In genomic region chr16:49836218-49836617, GRCh38 we compare ENCODE assay signal across 15 cellular contexts. TPM values are rescaled to one million over a fixed set of nuclear protein-coding genes. Genes with fewer than 3 reads are reported as not detected.
DNase-seq lines count a peak whose midpoint lies in the region; ATAC-seq lines count a peak whose summit lies in the region.
"Had no signal": no experiment of that assay in that cellular context is flagged by ENCODE, and none has a peak within 500 bp of the region (broad histone marks: within the 10 kb centered on the region; RNA-seq: fewer than 3 reads in every experiment).

No MANE protein-coding gene starts in this region.

- H4K20me1 ChIP-seq in BLaER1: no peaks in the 10 kb centered on the region

- H3K9me3 ChIP-seq in BLaER1: no peaks in the 10 kb centered on the region
- no peaks in the 10 kb centered on the region for H3K9me3 ChIP-seq in SK-N-MC (ENCODE audit: low read depth, low read length)
- no peaks in the 10 kb centered on the region for H3K9me3 ChIP-seq in iPS-15b (ENCODE audit: control insufficient read depth, insufficient read depth, low read length)
- H3K9me3 ChIP-seq in skeletal muscle tissue (ENCODE audit: control insufficient read depth in 3 of 3, low read length in 3 of 3): no peaks in the 10 kb centered on the region

- DNase-seq in SK-N-MC (ENCODE audit: low read depth, low spot score): no peak
- no peak for DNase-seq in SW 1271 (lab: John Stamatoyannopoulos, UW)
- no peak for DNase-seq in NCI-H748 treated with DMSO at 0.1 percent for 48 hours (lab: John Stamatoyannopoulos, UW)
- DNase-seq: activated CD8-positive, alpha-beta T cell treated with anti-CD3 and anti-CD28 coated beads, Interleukin-2, amount 10 ng/mL, durations not matched to agents 7 days and 5 days; amniotic stem cell; EL; NCI-H1092 treated with DMSO at 0.1 percent for 48 hours; NCI-H774; small intestine had no signal

- ATAC-seq in GM18873 (IDR thresholded peaks at IDR 0.05; ENCODE audit: low FRiP score, unreplicated experiment) (no peak), HG03025 (IDR thresholded peaks at IDR 0.05; ENCODE audit: low FRiP score, unreplicated experiment) (no peak)
- ATAC-seq: activated CD8-positive, alpha-beta T cell treated with anti-CD3 and anti-CD28 coated beads, Interleukin-2, amount 10 ng/mL, durations not matched to agents 7 days and 5 days had no signal

- H3K27me3 ChIP-seq in BLaER1: no peaks in the 10 kb centered on the region
- H3K27me3 ChIP-seq in iPS-15b (ENCODE audit: control insufficient read depth, insufficient read depth, low read length): no peaks in the 10 kb centered on the region
- no peaks in the 10 kb centered on the region for H3K27me3 ChIP-seq in skeletal muscle tissue (ENCODE audit: control insufficient read depth in 3 of 3, insufficient read depth in 3 of 3, low read length in 3 of 3)

- H3K36me3 ChIP-seq in BLaER1 (no peaks in the 10 kb centered on the region), SK-N-MC (ENCODE audit: insufficient read depth, low read length) (no peaks in the 10 kb centered on the region), iPS-15b (ENCODE audit: control insufficient read depth, insufficient read depth, low read length) (peaks cover 3% of the 10 kb centered on the region), skeletal muscle tissue (ENCODE audit: control insufficient read depth in 3 of 3, insufficient read depth in 3 of 3, low read length in 3 of 3) (no peaks in the 10 kb centered on the region)

- peak overlapping the region; percentile 49 for H3K4me3 ChIP-seq in BLaER1
- no peak overlapping the region for H3K4me3 ChIP-seq in SK-N-MC
- H3K4me3 ChIP-seq in iPS-15b (ENCODE audit: low read depth, low read length): no peak overlapping the region
- peak overlapping the region in 1 of 3 donors; percentile 45 for H3K4me3 ChIP-seq in skeletal muscle tissue (ENCODE audit: low read length in 3 of 3)

- H3K4me2 ChIP-seq in BLaER1: peak overlapping the region; percentile 99

- H3K4me1 ChIP-seq in BLaER1: peaks cover 92% of the 10 kb centered on the region
- peaks cover 47% of the 10 kb centered on the region for H3K4me1 ChIP-seq in iPS-15b (ENCODE audit: control insufficient read depth, insufficient read depth, low read length)
- H3K4me1 ChIP-seq in skeletal muscle tissue (ENCODE audit: control insufficient read depth in 3 of 3, insufficient read depth in 3 of 3, low read length in 3 of 3): peaks cover 75 to 89% (median 82%) of the 10 kb centered on the region in 3 donors

- H3K27ac ChIP-seq in BLaER1 (peak overlapping the region; percentile 99), SK-N-MC (peak overlapping the region; percentile 95), skeletal muscle tissue (ENCODE audit: low read depth, low read length) (peak overlapping the region; percentile 92)

- H3K9ac ChIP-seq in BLaER1: peak overlapping the region; percentile 93
- H3K9ac ChIP-seq in SK-N-MC (ENCODE audit: insufficient read length): no peak overlapping the region
- H3K9ac ChIP-seq in iPS-15b (ENCODE audit: low read depth, low read length): peak overlapping the region; percentile 24
- peak overlapping the region; percentile 75 to 80 (median 75) for H3K9ac ChIP-seq in skeletal muscle tissue (ENCODE audit: low read depth in 1 of 3, low read length in 3 of 3)

RNA-seq across cellular contexts. Expression of gene ZNF423, which starts 19.7 kb away (rescaled TPM):
- total RNA-seq in skeletal muscle tissue: 16.7 TPM
- total RNA-seq: activated CD8-positive, alpha-beta T cell treated with anti-CD3 and anti-CD28 coated beads, Interleukin-2, amount 10 ng/mL, durations not matched to agents 7 days and 5 days; T-helper 1 cell treated with Interleukin-12 subunit alpha and Interleukin-12 subunit beta and Interleukin-4 antibody, amounts not matched to agents 30 ng/mL and 1 ng/mL, for 36 hours had no signal
